ENCODE assay signal across 8 cellular contexts in genomic region chr3:185744997-185745843, GRCh38.
A peak's percentile ranks its signal among the peaks of the same experiment; 100 is the strongest.
DNase-seq lines count a peak whose midpoint lies in the region; ATAC-seq lines count a peak whose summit lies in the region.

No MANE protein-coding gene starts in this region.

- peak; percentile 91 for DNase-seq in NCI-H226
- peak; percentile 43 for DNase-seq in fibroblast of the conjunctiva (ENCODE audit: low read depth)
- DNase-seq in NCI-H1417 treated with DMSO at 0.1 percent for 48 hours (lab: John Stamatoyannopoulos, UW): no peak
- no peak for DNase-seq in NCI-H146 treated with DMSO at 0.1 percent for 48 hours (lab: John Stamatoyannopoulos, UW; ENCODE audit: unreplicated experiment)
- DNase-seq in NCI-H128 (lab: John Stamatoyannopoulos, UW; ENCODE audit: unreplicated experiment): no peak

- peaks cover 33% of the 10 kb centered on the region for H3K4me1 ChIP-seq in ACC112 (ENCODE audit: control insufficient read depth, insufficient read depth, low read length, unreplicated experiment)

- H3K79me2 ChIP-seq in ACC112 (ENCODE audit: control insufficient read depth, insufficient read depth, low read length, unreplicated experiment): peaks cover 86% of the 10 kb centered on the region

- peak overlapping the region; percentile 51 for H3K4me3 ChIP-seq in ACC112 (ENCODE audit: low read depth, low read length)

- ATAC-seq in GM21367 (IDR thresholded peaks at IDR 0.05; ENCODE audit: unreplicated experiment): peak; percentile 62
- ATAC-seq in HG03135 (IDR thresholded peaks at IDR 0.05; ENCODE audit: unreplicated experiment): no peak

- peak overlapping the region; percentile 95 for H3K27ac ChIP-seq in ACC112 (ENCODE audit: low read depth, low read length)

- H3K36me3 ChIP-seq in ACC112 (ENCODE audit: insufficient read depth, low read length): no peaks in the 10 kb centered on the region

- H2AFZ ChIP-seq in ACC112 (ENCODE audit: low read length, unreplicated experiment): no peak overlapping the region

- H3K27me3 ChIP-seq in ACC112 (ENCODE audit: insufficient read depth, low read length): no peaks in the 10 kb centered on the region

Comparison
In these comparisons a context has a peak if more than half of its experiments do, and no peak if none do; other contexts are left out.
1. DNase-seq: peak in NCI-H226 (single experiment) and fibroblast of the conjunctiva (single experiment); none in NCI-H1417 treated with DMSO at 0.1 percent for 48 hours (single experiment), NCI-H146 treated with DMSO at 0.1 percent for 48 hours (single experiment) and NCI-H128 (single experiment).